ENCODE assay signal across 11 cellular contexts in genomic region chr12:96258451-96258933, GRCh38.
A peak's percentile ranks its signal among the peaks of the same experiment; 100 is the strongest.
DNase-seq lines count a peak whose midpoint lies in the region; ATAC-seq and TF ChIP-seq lines count a peak whose summit lies in the region.
"Had no signal": no experiment of that assay in that cellular context is flagged by ENCODE, and none has a peak within 500 bp of the region (broad histone marks: within the 10 kb centered on the region; RNA-seq: fewer than 3 reads in every experiment).

No MANE protein-coding gene starts in this region.

- no peak overlapping the region for H3K27ac Mint-ChIP-seq in activated T-cell treated with anti-CD3 and anti-CD28 coated beads, Interleukin-2, amount 50 U/mL, for 24 hours

- peak; percentile 19 for ATAC-seq in upper lobe of right lung
- ATAC-seq in GM21381 (IDR thresholded peaks at IDR 0.05; ENCODE audit: unreplicated experiment), result no peak

- TF ChIP-seq RAD21 in SK-N-SH (IDR thresholded peaks at IDR 0.05; ENCODE audit: low read length), result no peak

- no peak overlapping the region for H3K4me3 Mint-ChIP-seq in activated T-cell treated with anti-CD3 and anti-CD28 coated beads, Interleukin-2, amount 50 U/mL, for 24 hours

- peaks cover 80% of the 10 kb centered on the region for H4K20me1 ChIP-seq in SK-N-SH (ENCODE audit: insufficient read depth)

- H3K4me1 ChIP-seq in adrenal gland (replicated peaks in 1 of 2), result peaks cover 0 to 29% of the 10 kb centered on the region in 2 donors
- peaks cover 13% of the 10 kb centered on the region for H3K4me1 ChIP-seq in upper lobe of right lung
- H3K4me1 ChIP-seq in SK-N-SH (ENCODE audit: control insufficient read depth in 1 of 2, insufficient read depth in 2 of 2, low read depth in 1 of 2, low read length in 1 of 2), result peaks cover 0 to 5% of the 10 kb centered on the region in 2 experiments; a peak in 2 of 4 replicates

- peak; percentile 54 for DNase-seq in activated T-cell treated with anti-CD3 and anti-CD28 coated beads, Interleukin-2, amount 50 U/mL, for 1 hour
- DNase-seq in activated T-cell treated with anti-CD3 and anti-CD28 coated beads, Interleukin-2, amount 50 U/mL, for 24 hours, result no peak
- peak in 6 of 7 donors; percentile 44 to 82 (median 58) for DNase-seq in adrenal gland
- DNase-seq in iPS-NIHi11 (ENCODE audit: low spot score), result peak; percentile 46
- no peak for DNase-seq in upper lobe of right lung
- DNase-seq in SK-N-SH, result no peak
- DNase-seq in activated effector memory CD4-positive, alpha-beta T cell treated with anti-CD3 and anti-CD28 coated beads, Interleukin-2, amount 50 U/mL, for 16 hours, result no peak
- DNase-seq: effector CD4-positive, alpha-beta T cell had no signal

- H3F3A ChIP-seq in SK-N-SH (replicated peaks; ENCODE audit: insufficient read depth), result peaks cover 26% of the 10 kb centered on the region

- H2AFZ ChIP-seq in SK-N-SH (ENCODE audit: low read depth), result no peak overlapping the region

- H3K27me3 ChIP-seq in adrenal gland (no peaks in the 10 kb centered on the region), upper lobe of right lung (no peaks in the 10 kb centered on the region), SK-N-SH (ENCODE audit: insufficient read depth) (no peaks in the 10 kb centered on the region)
- H3K27me3 ChIP-seq: SJSA1 had no signal

- H3K4me3 ChIP-seq in adrenal gland (no peak overlapping the region), upper lobe of right lung (no peak overlapping the region), SK-N-SH (ENCODE audit: low read depth in 2 of 2, low read length in 1 of 2) (no peak overlapping the region)
- H3K4me3 ChIP-seq: SJSA1 had no signal

- no peak for TF ChIP-seq POLR2A in adrenal gland (IDR thresholded peaks at IDR 0.05)

- POLR2A ChIA-PET in SK-N-SH (lab: Yijun Ruan, JAX), result no interaction called here

- no peaks in the 10 kb centered on the region for H3K27me3 Mint-ChIP-seq in activated T-cell treated with anti-CD3 and anti-CD28 coated beads, Interleukin-2, amount 50 U/mL, for 24 hours

- no peaks in the 10 kb centered on the region for H3K9me2 ChIP-seq in SK-N-SH

- no peak overlapping the region for H3K9ac ChIP-seq in SK-N-SH

- no peak for TF ChIP-seq EP300 in SK-N-SH (IDR thresholded peaks at IDR 0.05; ENCODE audit: borderline replicate concordance in 1 of 2, low read depth in 1 of 2, low read length in 1 of 2)

- H3K36me3 ChIP-seq in adrenal gland (replicated peaks in 1 of 2) (peaks cover 0 to 4% of the 10 kb centered on the region in 2 donors), upper lobe of right lung (peaks cover 16% of the 10 kb centered on the region), SK-N-SH (replicated peaks in 1 of 2; ENCODE audit: control insufficient read depth in 1 of 2, insufficient read depth in 2 of 2, low read length in 1 of 2) (peaks cover 18 to 38% of the 10 kb centered on the region in 2 experiments)

- peaks cover 11% of the 10 kb centered on the region for H3K4me1 Mint-ChIP-seq in activated T-cell treated with anti-CD3 and anti-CD28 coated beads, Interleukin-2, amount 50 U/mL, for 24 hours (ENCODE audit: low read depth)

- CTCF ChIA-PET in SK-N-SH (lab: Yijun Ruan, JAX), result interaction anchor here (1.3 to 1.9 kb wide), 2 partner anchors 15 to 43 kb away, joined by 3 to 4 read pairs; no protein-coding TSS in a partner anchor

- no peak overlapping the region for H3K4me2 ChIP-seq in SK-N-SH

- H3K36me3 Mint-ChIP-seq in activated T-cell treated with anti-CD3 and anti-CD28 coated beads, Interleukin-2, amount 50 U/mL, for 24 hours (ENCODE audit: low read depth), result peaks cover 51% of the 10 kb centered on the region

- H3K9me3 Mint-ChIP-seq in activated T-cell treated with anti-CD3 and anti-CD28 coated beads, Interleukin-2, amount 50 U/mL, for 24 hours, result no peaks in the 10 kb centered on the region
- H3K9me3 Mint-ChIP-seq: CD8-positive, alpha-beta memory T cell had no signal

- H3K9me3 ChIP-seq in adrenal gland (replicated peaks in 1 of 3), result no peaks in the 10 kb centered on the region
- no peaks in the 10 kb centered on the region for H3K9me3 ChIP-seq in upper lobe of right lung
- no peaks in the 10 kb centered on the region for H3K9me3 ChIP-seq in SK-N-SH
- H3K9me3 ChIP-seq: SJSA1 had no signal

- H3K27ac ChIP-seq in adrenal gland, result peak overlapping the region in 1 of 5 donors; percentile 44
- no peak overlapping the region for H3K27ac ChIP-seq in upper lobe of right lung
- no peak overlapping the region; a peak in 1 of 4 replicates for H3K27ac ChIP-seq in SK-N-SH (ENCODE audit: low read depth in 2 of 2, low read length in 1 of 2)
- H3K27ac ChIP-seq: SJSA1 had no signal

- peaks cover 96% of the 10 kb centered on the region for H3K79me2 ChIP-seq in SK-N-SH (ENCODE audit: insufficient read depth)

- WGBS in adrenal gland, 4 donors, result 47 to 69% (median 56%) methylated on average over 4 to 6 of the region's 6 CpGs
- WGBS in SK-N-SH (ENCODE audit: low lambda C conversion rate), result 85% methylated on average over 5 of the region's 6 CpGs

- intact Hi-C loops in adrenal gland (cut with DNase I) (no loop called here), upper lobe of right lung (cut with DNase I) (no loop called here)

- TF ChIP-seq CTCF in adrenal gland (IDR thresholded peaks at IDR 0.05) (no peak), upper lobe of right lung (IDR thresholded peaks at IDR 0.05) (no peak), SK-N-SH (IDR thresholded peaks at IDR 0.05) (no peak)

TF ChIP-seq in SK-N-SH, 30 proteins besides CTCF, POLR2A, EP300 and RAD21:
- TF ChIP-seq POLR2AphosphoS5 (IDR thresholded peaks at IDR 0.05; ENCODE audit: low read depth, low read length) (no peak), FOXM1 (IDR thresholded peaks at IDR 0.05; ENCODE audit: low read depth) (no peak), RFX5 (IDR thresholded peaks at IDR 0.05; ENCODE audit: low read length) (no peak), FOXJ3 (CRISPR knock-in tag; IDR thresholded peaks at IDR 0.05) (no peak), TEAD4 (IDR thresholded peaks at IDR 0.05; ENCODE audit: borderline replicate concordance, insufficient read depth) (no peak), EZH2phosphoT487 (IDR thresholded peaks at IDR 0.05; ENCODE audit: borderline replicate concordance, low read depth) (no peak), TAF1 (IDR thresholded peaks at IDR 0.05; ENCODE audit: borderline replicate concordance, low read depth, low read length) (no peak), MAX (IDR thresholded peaks at IDR 0.05; ENCODE audit: low read depth) (no peak), CHD2 (IDR thresholded peaks at IDR 0.05; ENCODE audit: low read length, partially characterized antibody) (no peak), NRF1 (IDR thresholded peaks at IDR 0.05; ENCODE audit: low read depth, low read length) (no peak), REST (IDR thresholded peaks at IDR 0.05; ENCODE audit: low read depth, low read length) (no peak), NFIC (IDR thresholded peaks at IDR 0.05; ENCODE audit: borderline replicate concordance) (no peak), RXRA (IDR thresholded peaks at IDR 0.05; ENCODE audit: borderline replicate concordance, low read depth) (no peak)

Comparison
In these comparisons a context has a peak if more than half of its experiments do, and no peak if none do; other contexts are left out.
1. DNase-seq: peak in activated T-cell treated with anti-CD3 and anti-CD28 coated beads, Interleukin-2, amount 50 U/mL, for 1 hour (single experiment), adrenal gland (6 of 7) and iPS-NIHi11 (single experiment); none in activated T-cell treated with anti-CD3 and anti-CD28 coated beads, Interleukin-2, amount 50 U/mL, for 24 hours (single experiment), upper lobe of right lung (single experiment), SK-N-SH (single experiment) and activated effector memory CD4-positive, alpha-beta T cell treated with anti-CD3 and anti-CD28 coated beads, Interleukin-2, amount 50 U/mL, for 16 hours (single experiment).